In the genomic region with DNA sequence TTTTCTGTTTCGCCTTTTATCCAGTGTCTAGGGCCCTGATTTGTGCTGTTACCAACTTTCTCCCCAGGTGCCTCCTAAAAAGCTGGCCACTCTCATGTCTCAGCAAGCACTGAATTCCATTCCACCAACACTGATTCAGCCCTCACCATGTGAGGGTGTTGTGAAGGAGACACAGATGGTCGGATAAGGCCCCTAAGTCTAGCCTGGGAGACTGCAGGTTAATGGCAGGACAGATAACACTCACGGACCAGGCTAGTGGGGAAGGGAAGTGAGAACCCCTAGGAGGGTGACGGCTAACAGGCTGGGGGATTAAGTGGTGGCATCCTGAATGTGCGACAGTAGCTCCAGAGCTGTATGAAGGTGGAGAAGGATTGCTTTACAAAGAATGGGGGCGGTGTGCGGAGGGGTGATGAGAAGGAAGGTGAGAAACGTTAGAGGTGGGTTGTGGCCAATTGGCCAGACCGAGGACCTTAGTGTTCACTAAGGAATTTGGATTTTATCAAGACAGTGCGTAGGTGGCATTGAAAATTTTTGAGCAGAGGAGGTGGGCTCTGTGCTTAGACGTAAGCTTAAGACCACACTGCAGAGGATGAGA, we compare ENCODE assay signal across 1 cellular context.
TF ChIP-seq lines count a peak whose summit lies in the region.

No MANE protein-coding gene starts in this region.

TF ChIP-seq in IMR-90, 13 proteins besides CTCF, POLR2A, EP300 and RAD21:
- TF ChIP-seq USF2 (IDR thresholded peaks at IDR 0.05; ENCODE audit: low read depth, low read length) = no peak
- TF ChIP-seq MAZ (IDR thresholded peaks at IDR 0.05; ENCODE audit: borderline replicate concordance, low read depth, low read length) = no peak
- no peak for TF ChIP-seq RCOR1 (IDR thresholded peaks at IDR 0.05; ENCODE audit: insufficient replicate concordance, low read length)
- no peak for TF ChIP-seq MAFK (IDR thresholded peaks at IDR 0.05; ENCODE audit: low read depth, low read length)
- no peak for TF ChIP-seq CHD1 (IDR thresholded peaks at IDR 0.05; ENCODE audit: low read depth, low read length)
- no peak for TF ChIP-seq MXI1 (IDR thresholded peaks at IDR 0.05; ENCODE audit: borderline replicate concordance, low read depth, low read length)
- TF ChIP-seq NFE2L2 (IDR thresholded peaks at IDR 0.05; ENCODE audit: low read depth, low read length) = no peak
- no peak for TF ChIP-seq RFX5 (IDR thresholded peaks at IDR 0.05; ENCODE audit: low read depth, low read length)
- TF ChIP-seq CEBPB (IDR thresholded peaks at IDR 0.05; ENCODE audit: low read depth, low read length) = no peak
- TF ChIP-seq FOS (IDR thresholded peaks at IDR 0.05; ENCODE audit: low read depth, low read length) = no peak
- no peak for TF ChIP-seq SMC3 (IDR thresholded peaks at IDR 0.05; ENCODE audit: low read depth, low read length)
- TF ChIP-seq BHLHE40 (IDR thresholded peaks at IDR 0.05; ENCODE audit: low read depth, low read length) = no peak
- TF ChIP-seq ELK1 (IDR thresholded peaks at IDR 0.05; ENCODE audit: borderline replicate concordance, low read depth, low read length) = no peak
